Comparison of ENCODE assay signal across 1 cellular context in genomic region chr7:40965745-40966144, GRCh38.
TF ChIP-seq lines count a peak whose summit lies in the region.

No MANE protein-coding gene starts in this region.

TF ChIP-seq in GM12878, 131 proteins besides CTCF, POLR2A, EP300 and RAD21 (continued from another document and continues in another):
- TF ChIP-seq POLR2AphosphoS5 (IDR thresholded peaks at IDR 0.05; ENCODE audit: low read length) = no peak
- TF ChIP-seq POLR2AphosphoS2 (IDR thresholded peaks at IDR 0.05; ENCODE audit: low read depth, low read length) = no peak
- TF ChIP-seq ZSCAN29 (IDR thresholded peaks at IDR 0.05) = no peak
- TF ChIP-seq RB1 (IDR thresholded peaks at IDR 0.05; ENCODE audit: borderline replicate concordance) = no peak
- no peak for TF ChIP-seq SUPT20H (IDR thresholded peaks at IDR 0.05; ENCODE audit: borderline replicate concordance, control insufficient read depth, low read depth, low read length)
- TF ChIP-seq GABPA (IDR thresholded peaks at IDR 0.05; ENCODE audit: low read depth) = no peak
- TF ChIP-seq CBX5 (IDR thresholded peaks at IDR 0.05; ENCODE audit: low read depth) = no peak
- no peak for TF ChIP-seq NRF1 (conservative IDR thresholded peaks at IDR 0.05; ENCODE audit: low read depth, low read length)
- TF ChIP-seq SMAD1 (IDR thresholded peaks at IDR 0.05; ENCODE audit: low read depth, partially characterized antibody) = no peak
- TF ChIP-seq ATF7 (IDR thresholded peaks at IDR 0.05; ENCODE audit: low read depth) = peak; percentile 95
- TF ChIP-seq BACH1 (IDR thresholded peaks at IDR 0.05; ENCODE audit: borderline replicate concordance) = no peak
- no peak for TF ChIP-seq TCF7 (IDR thresholded peaks at IDR 0.05; ENCODE audit: borderline replicate concordance)
- no peak for TF ChIP-seq MYB (IDR thresholded peaks at IDR 0.05; ENCODE audit: borderline replicate concordance, low read depth, low read length)
- no peak for TF ChIP-seq YBX1 (IDR thresholded peaks at IDR 0.05)
- TF ChIP-seq E4F1 (IDR thresholded peaks at IDR 0.05; ENCODE audit: borderline replicate concordance, partially characterized antibody) = no peak
- no peak for TF ChIP-seq HDAC2 (IDR thresholded peaks at IDR 0.05)
- TF ChIP-seq IRF5 (IDR thresholded peaks at IDR 0.05; ENCODE audit: borderline replicate concordance) = no peak
- no peak for TF ChIP-seq ZBED1 (IDR thresholded peaks at IDR 0.05; ENCODE audit: borderline replicate concordance)
- TF ChIP-seq E2F4 (IDR thresholded peaks at IDR 0.05; ENCODE audit: low read depth, low read length) = no peak
- TF ChIP-seq NR2C1 (IDR thresholded peaks at IDR 0.05) = no peak
- no peak for TF ChIP-seq NFXL1 (IDR thresholded peaks at IDR 0.05; ENCODE audit: borderline replicate concordance)
- TF ChIP-seq LARP7 (IDR thresholded peaks at IDR 0.05) = no peak
- no peak for TF ChIP-seq MEF2B (IDR thresholded peaks at IDR 0.05; ENCODE audit: partially characterized antibody, poor library complexity, severe bottlenecking)
- no peak for TF ChIP-seq HDAC6 (IDR thresholded peaks at IDR 0.05; ENCODE audit: unreplicated experiment)
- no peak for TF ChIP-seq IRF4 (IDR thresholded peaks at IDR 0.05; ENCODE audit: low read depth, low read length)
- no peak for TF ChIP-seq ZNF687 (IDR thresholded peaks at IDR 0.05)
- TF ChIP-seq NR2F1 (conservative IDR thresholded peaks at IDR 0.05) = no peak
- TF ChIP-seq MAX (IDR thresholded peaks at IDR 0.05; ENCODE audit: low read depth, low read length) = peak; percentile 16; the same call in 1 of the 2 replicates
- no peak for TF ChIP-seq TCF12 (IDR thresholded peaks at IDR 0.05; ENCODE audit: low read depth, low read length)
- TF ChIP-seq KAT2A (conservative IDR thresholded peaks at IDR 0.05; ENCODE audit: control insufficient read depth, low read depth, low read length) = no peak
- no peak for TF ChIP-seq MYC (IDR thresholded peaks at IDR 0.05; ENCODE audit: insufficient read depth, insufficient read length, insufficient replicate concordance, low read length, severe bottlenecking)
- 0 out of 2 replicates have a peak, but pooled peaks have one; percentile 58 for TF ChIP-seq TBL1XR1 (IDR thresholded peaks at IDR 0.05; ENCODE audit: low read depth, low read length)
- no peak for TF ChIP-seq SREBF1 (IDR thresholded peaks at IDR 0.05; ENCODE audit: low read length)
- TF ChIP-seq NKRF (conservative IDR thresholded peaks at IDR 0.05) = no peak
- TF ChIP-seq CEBPB (IDR thresholded peaks at IDR 0.05; ENCODE audit: borderline replicate concordance in 1 of 2, low read depth in 2 of 2, low read length in 2 of 2) = no peak
- TF ChIP-seq PBX3 (IDR thresholded peaks at IDR 0.05; ENCODE audit: insufficient replicate concordance, low read depth, low read length) = no peak
- TF ChIP-seq SMC3 (IDR thresholded peaks at IDR 0.05; ENCODE audit: borderline replicate concordance, low read length) = no peak
- no peak for TF ChIP-seq ZNF274 (IDR thresholded peaks at IDR 0.05; ENCODE audit: insufficient read depth, insufficient read length)
- no peak for TF ChIP-seq BRCA1 (IDR thresholded peaks at IDR 0.05; ENCODE audit: low read depth, low read length)
- TF ChIP-seq RBBP5 (conservative IDR thresholded peaks at IDR 0.05) = no peak
- no peak for TF ChIP-seq RELA (IDR thresholded peaks at IDR 0.05; ENCODE audit: borderline replicate concordance, partially characterized antibody)
- TF ChIP-seq PML (IDR thresholded peaks at IDR 0.05; ENCODE audit: low read length) = no peak
- TF ChIP-seq TCF3 (IDR thresholded peaks at IDR 0.05; ENCODE audit: borderline replicate concordance, insufficient read depth, low read depth, low read length) = no peak
- no peak for TF ChIP-seq IRF3 (IDR thresholded peaks at IDR 0.05)
- peak; percentile 64; the same call in 1 of the 2 replicates for TF ChIP-seq RELB (IDR thresholded peaks at IDR 0.05; ENCODE audit: low read depth)
- no peak for TF ChIP-seq CHD4 (IDR thresholded peaks at IDR 0.05)
- TF ChIP-seq HDGF (IDR thresholded peaks at IDR 0.05) = no peak
- TF ChIP-seq CBX3 (IDR thresholded peaks at IDR 0.05; ENCODE audit: borderline replicate concordance, low read depth) = no peak
- peak; percentile 26; the same call in 1 of the 3 replicates for TF ChIP-seq POU2F2 (IDR thresholded peaks at IDR 0.05; ENCODE audit: borderline replicate concordance, low read depth, low read length)
- no peak for TF ChIP-seq RCOR1 (conservative IDR thresholded peaks at IDR 0.05; ENCODE audit: low read depth, low read length)
- no peak for TF ChIP-seq CBFB (IDR thresholded peaks at IDR 0.05; ENCODE audit: low read depth)
- peak; percentile 74 for TF ChIP-seq PKNOX1 (IDR thresholded peaks at IDR 0.05)
- no peak for TF ChIP-seq ZNF24 (IDR thresholded peaks at IDR 0.05)
